In the genomic region with DNA sequence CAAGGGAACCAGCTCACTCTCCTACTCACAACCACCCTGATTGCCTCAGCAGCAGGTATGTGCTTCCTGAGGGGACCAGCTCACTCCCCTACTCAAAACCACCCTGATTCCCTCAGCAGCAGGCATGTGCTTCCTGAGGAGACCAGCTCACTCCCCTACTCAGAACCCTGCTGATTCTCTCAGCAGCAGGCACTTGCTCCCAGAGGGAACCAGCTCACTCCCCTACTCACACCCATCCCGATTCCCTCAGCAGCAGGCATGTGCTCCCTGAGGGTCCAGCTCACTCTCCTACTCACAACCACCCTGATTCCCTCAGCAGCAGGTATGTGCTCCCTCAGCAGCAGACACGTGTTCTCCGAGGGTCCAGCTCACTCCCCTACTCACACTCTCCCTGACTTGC, we compare ENCODE assay signal across 23 cellular contexts.
"Had no signal": no experiment of that assay in that cellular context is flagged by ENCODE, and none has a peak within 500 bp of the region (broad histone marks: within the 10 kb centered on the region; RNA-seq: fewer than 3 reads in every experiment).

No MANE protein-coding gene starts in this region.

- H2AFZ ChIP-seq: hepatocyte had no signal

- H3K27me3 Mint-ChIP-seq: activated CD4-positive, alpha-beta T cell treated with anti-CD3 and anti-CD28 coated beads, Interleukin-2, amount 10 ng/mL, durations not matched to agents 24 days and 14 days; activated CD8-positive, alpha-beta T cell treated with anti-CD3 and anti-CD28 coated beads for 36 hours; stimulated activated naive CD8-positive, alpha-beta T cell treated with anti-CD3 and anti-CD28 coated beads, Interleukin-15, amount 100 ng/mL, for 72 hours had no signal

- DNase-seq: activated CD4-positive, alpha-beta T cell treated with anti-CD3 and anti-CD28 coated beads, Interleukin-2, amount 10 ng/mL, durations not matched to agents 24 days and 14 days; activated CD4-positive, CD25-positive, alpha-beta regulatory T cell; activated CD8-positive, alpha-beta T cell treated with anti-CD3 and anti-CD28 coated beads for 36 hours; activated gamma-delta T cell; activated T-cell treated with anti-CD3 and anti-CD28 coated beads, Interleukin-2, amount 50 U/mL, for 48 hours; brain microvascular endothelial cell; effector memory CD4-positive, alpha-beta T cell; foreskin fibroblast; left cardiac atrium; nephron progenitor cell; occipital lobe; SK-N-SH; stimulated activated CD4-positive, alpha-beta T cell treated with anti-CD3 and anti-CD28 coated beads, Interleukin-2, amount 100 ng/mL, for 24 hours; stimulated activated naive CD8-positive, alpha-beta T cell treated with anti-CD3 and anti-CD28 coated beads, Interleukin-15, amount 100 ng/mL, for 72 hours; T-helper 9 cell; transverse colon had no signal

- H3K4me1 Mint-ChIP-seq: activated CD4-positive, alpha-beta T cell treated with anti-CD3 and anti-CD28 coated beads, Interleukin-2, amount 10 ng/mL, durations not matched to agents 24 days and 14 days; mesothelial cell of epicardium; nephron progenitor cell; stimulated activated naive CD8-positive, alpha-beta T cell treated with anti-CD3 and anti-CD28 coated beads, Interleukin-15, amount 100 ng/mL, for 72 hours had no signal

- H3K79me2 ChIP-seq: hepatocyte had no signal

- H3K4me3 ChIP-seq: hepatocyte, lower lobe of right lung, prostate gland, right atrium auricular region, suprapubic skin, transverse colon, vagina had no signal

- H3K4me3 Mint-ChIP-seq: activated CD4-positive, alpha-beta T cell treated with anti-CD3 and anti-CD28 coated beads, Interleukin-2, amount 10 ng/mL, durations not matched to agents 24 days and 14 days; activated CD8-positive, alpha-beta T cell treated with anti-CD3 and anti-CD28 coated beads for 36 hours; mesothelial cell of epicardium; nephron progenitor cell; stimulated activated naive CD8-positive, alpha-beta T cell treated with anti-CD3 and anti-CD28 coated beads, Interleukin-15, amount 100 ng/mL, for 72 hours had no signal

- H3K27me3 ChIP-seq: brain microvascular endothelial cell, hepatocyte, right atrium auricular region, suprapubic skin, transverse colon, vagina had no signal

- H3K4me2 ChIP-seq: hepatocyte, SK-N-SH had no signal

- H3K9ac ChIP-seq: SK-N-SH had no signal

- ATAC-seq: activated CD8-positive, alpha-beta T cell treated with anti-CD3 and anti-CD28 coated beads for 36 hours; left cardiac atrium; stimulated activated naive CD8-positive, alpha-beta T cell treated with anti-CD3 and anti-CD28 coated beads, Interleukin-15, amount 100 ng/mL, for 72 hours had no signal

- H3K9me3 Mint-ChIP-seq: activated CD4-positive, alpha-beta T cell treated with anti-CD3 and anti-CD28 coated beads, Interleukin-2, amount 10 ng/mL, durations not matched to agents 24 days and 14 days; activated CD8-positive, alpha-beta T cell treated with anti-CD3 and anti-CD28 coated beads for 36 hours; mesothelial cell of epicardium; nephron progenitor cell; stimulated activated naive CD8-positive, alpha-beta T cell treated with anti-CD3 and anti-CD28 coated beads, Interleukin-15, amount 100 ng/mL, for 72 hours had no signal

- H3K27ac Mint-ChIP-seq: activated CD4-positive, alpha-beta T cell treated with anti-CD3 and anti-CD28 coated beads, Interleukin-2, amount 10 ng/mL, durations not matched to agents 24 days and 14 days; activated CD8-positive, alpha-beta T cell treated with anti-CD3 and anti-CD28 coated beads for 36 hours; mesothelial cell of epicardium; nephron progenitor cell had no signal

- H3K27ac ChIP-seq: brain microvascular endothelial cell, hepatocyte, lower lobe of right lung, prostate gland, right atrium auricular region, suprapubic skin, transverse colon, vagina had no signal

- H3K4me1 ChIP-seq: lower lobe of right lung, prostate gland, right atrium auricular region, suprapubic skin, transverse colon, vagina had no signal

- H3K9me3 ChIP-seq: lower lobe of right lung, prostate gland, right atrium auricular region, SK-N-SH, suprapubic skin, transverse colon, vagina had no signal
